25 cellular contexts compared by ENCODE assay signal in the genomic region with DNA sequence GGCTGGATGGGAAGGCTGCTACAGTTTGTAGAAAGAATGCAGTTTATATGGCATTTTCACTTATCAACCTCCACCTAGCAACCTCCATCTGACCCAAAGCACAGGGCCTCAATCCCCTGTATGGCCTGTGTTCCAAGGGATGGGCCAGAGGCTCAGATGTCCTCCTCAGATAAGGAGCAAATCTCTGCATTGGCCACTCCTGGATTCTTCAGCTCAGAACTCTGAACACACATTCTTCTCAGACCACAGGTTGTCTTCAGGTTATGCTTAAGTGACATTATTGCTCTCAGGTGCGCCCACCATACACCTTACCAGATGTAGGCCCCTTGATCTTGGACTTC.
"Had no signal": no experiment of that assay in that cellular context is flagged by ENCODE, and none has a peak within 500 bp of the region (broad histone marks: within the 10 kb centered on the region; RNA-seq: fewer than 3 reads in every experiment).

No MANE protein-coding gene starts in this region.

- H3K36me3 ChIP-seq: MG63, SJCRH30 had no signal

- H3K27me3 ChIP-seq: MG63, SJCRH30 had no signal

- H3K9me3 ChIP-seq: MG63, SJCRH30 had no signal

- DNase-seq: IMR-90, Karpas-422, KG1, MG63, NCI-H1092, NCI-H1105 treated with DMSO at 0.1 percent for 48 hours, NCI-H1417 treated with DMSO at 0.1 percent for 48 hours, NCI-H146, NCI-H1694 treated with DMSO at 0.1 percent for 48 hours, NCI-H1930, NCI-H2081, NCI-H2107, NCI-H226, NCI-H446, NCI-H510A, NCI-H524 treated with DMSO at 0.1 percent for 48 hours, NCI-H69, NCI-H774, PC-3, SHP77 treated with DMSO at 0.1 percent for 48 hours, SJCRH30 had no signal

- ATAC-seq: HepG2, Panc1, PC-3, Right ventricle myocardium inferior, SK-N-SH treated with all-trans-retinoic acid at 6 μM for 48 hours had no signal

- H3K27ac ChIP-seq: SJCRH30 had no signal

- H3K4me1 ChIP-seq: SJCRH30 had no signal

- H3K4me3 ChIP-seq: MG63, SJCRH30 had no signal
